7 cellular contexts compared by ENCODE assay signal in genomic region chr10:50350366-50350765, GRCh38.
"Had no signal": no experiment of that assay in that cellular context is flagged by ENCODE, and none has a peak within 500 bp of the region (broad histone marks: within the 10 kb centered on the region; RNA-seq: fewer than 3 reads in every experiment).

No MANE protein-coding gene starts in this region.

- ATAC-seq: GM12878 had no signal

- FAIRE-seq: G401.6, GM12878, GM12891, GM12892, GM19239 had no signal

- DNase-seq: GDM1, GF-D8 had no signal

- H3K4me3 ChIP-seq: GM12878 had no signal
